In genomic region chr14:80959448-80960006, GRCh38 we compare ENCODE assay signal across 8 cellular contexts. TPM values are rescaled to one million over a fixed set of nuclear protein-coding genes. Genes with fewer than 3 reads are reported as not detected.
A peak's percentile ranks its signal among the peaks of the same experiment; 100 is the strongest.
DNase-seq lines count a peak whose midpoint lies in the region; ATAC-seq, FAIRE-seq and TF ChIP-seq lines count a peak whose summit lies in the region.

No MANE protein-coding gene starts in this region.

- TF ChIP-seq CTCF in endothelial cell (IDR thresholded peaks at IDR 0.05; ENCODE audit: unreplicated experiment), result no peak

- H3K27me3 Mint-ChIP-seq in endothelial cell (ENCODE audit: unreplicated experiment), result peaks cover 1% of the 10 kb centered on the region

- peak; percentile 98 for FAIRE-seq in GM12891 (lab: Jason Lieb, UNC)

- H3K36me3 Mint-ChIP-seq in endothelial cell (ENCODE audit: low read depth, unreplicated experiment), result no peaks in the 10 kb centered on the region

- TF ChIP-seq POLR2A in GM12891 (IDR thresholded peaks at IDR 0.05; ENCODE audit: low read depth, low read length), result no peak
- TF ChIP-seq POLR2A in erythroblast (IDR thresholded peaks at IDR 0.05; ENCODE audit: low read length), result no peak

- DNase-seq in GM12891 (ENCODE audit: insufficient read length, low spot score) (peak; percentile 46), left lobe of liver (ENCODE audit: low spot score) (no peak), erythroblast (lab: John Stamatoyannopoulos, UW) (no peak), kidney tubule cell (ENCODE audit: low spot score) (no peak), endothelial cell (ENCODE audit: low spot score) (no peak)
- DNase-seq in Jurkat, Clone E6-1 (ENCODE audit: low read depth, low spot score), result peak; percentile 99
- DNase-seq in activated CD4-positive, alpha-beta T cell treated with anti-CD3 and anti-CD28 coated beads for 4 hours, result peak; percentile 28 to 34

- H3K4me3 Mint-ChIP-seq in endothelial cell (ENCODE audit: unreplicated experiment), result no peak overlapping the region

- H3K4me3 ChIP-seq in Jurkat, Clone E6-1 (ENCODE audit: low read length), result peak overlapping the region; percentile 88

- ATAC-seq in GM21447 (IDR thresholded peaks at IDR 0.05; ENCODE audit: unreplicated experiment) (peak; percentile 96), left lobe of liver (peak; percentile 49)

- no peaks in the 10 kb centered on the region for H3K9me3 Mint-ChIP-seq in endothelial cell (ENCODE audit: unreplicated experiment)

- H3K27ac Mint-ChIP-seq in endothelial cell (ENCODE audit: unreplicated experiment), result no peak overlapping the region

- peaks cover 16% of the 10 kb centered on the region for H3K4me1 Mint-ChIP-seq in endothelial cell (ENCODE audit: unreplicated experiment)

TF ChIP-seq in GM12891, 5 proteins besides CTCF, POLR2A, EP300 and RAD21:
- no peak for TF ChIP-seq PAX5 (IDR thresholded peaks at IDR 0.05; ENCODE audit: insufficient read depth, low read length, severe bottlenecking)
- no peak for TF ChIP-seq SPI1 (IDR thresholded peaks at IDR 0.05; ENCODE audit: low read depth, low read length)
- TF ChIP-seq POLR2AphosphoS5 (IDR thresholded peaks at IDR 0.05; ENCODE audit: low read depth, low read length), result peak; percentile 65; the same call in 1 of the 2 replicates
- TF ChIP-seq TAF1 (IDR thresholded peaks at IDR 0.05; ENCODE audit: low read depth, low read length), result no peak
- peak; percentile 76; the same call in 1 of the 2 replicates for TF ChIP-seq POU2F2 (IDR thresholded peaks at IDR 0.05; ENCODE audit: low read depth, low read length)

RNA-seq across cellular contexts. Expression of gene TSHR, which starts 4.1 kb away (rescaled TPM):
- polyA plus RNA-seq in GM12891 (2012; ENCODE audit: low read depth, missing spikeins), result 0.08 TPM
- polyA plus RNA-seq in Jurkat, Clone E6-1 (2012; ENCODE audit: insufficient read depth, insufficient read length), result 10.1 TPM
- total RNA-seq in left lobe of liver, result 0.15 TPM
- not detected for total RNA-seq in endothelial cell (ENCODE audit: unreplicated experiment)

RNA-seq across cellular contexts. Expression of gene CEP128, which starts 18.0 kb away (rescaled TPM):
- 2.0 TPM for polyA plus RNA-seq in GM12891 (2012; ENCODE audit: low read depth, missing spikeins)
- 9.2 TPM for polyA plus RNA-seq in Jurkat, Clone E6-1 (2012; ENCODE audit: insufficient read depth, insufficient read length)
- 1.7 TPM for total RNA-seq in left lobe of liver
- 10.4 TPM for total RNA-seq in endothelial cell (ENCODE audit: unreplicated experiment)

Comparison
In these comparisons a context has a peak if more than half of its experiments do, and no peak if none do; other contexts are left out.
1. DNase-seq: peak in GM12891 (single experiment), Jurkat, Clone E6-1 (single experiment) and activated CD4-positive, alpha-beta T cell treated with anti-CD3 and anti-CD28 coated beads for 4 hours (2 of 2); none in left lobe of liver (single experiment), erythroblast (0 of 2), kidney tubule cell (single experiment) and endothelial cell (single experiment).